In genomic region chr9:20387062-20387461, GRCh38 we compare ENCODE assay signal across 1 cellular context.
TF ChIP-seq lines count a peak whose summit lies in the region.

No MANE protein-coding gene starts in this region.

TF ChIP-seq in GM12878, 131 proteins besides CTCF, POLR2A, EP300 and RAD21 (continued from another document):
- no peak for TF ChIP-seq E4F1 (IDR thresholded peaks at IDR 0.05; ENCODE audit: borderline replicate concordance, partially characterized antibody)
